Comparison of ENCODE assay signal across 1 cellular context in the genomic region with DNA sequence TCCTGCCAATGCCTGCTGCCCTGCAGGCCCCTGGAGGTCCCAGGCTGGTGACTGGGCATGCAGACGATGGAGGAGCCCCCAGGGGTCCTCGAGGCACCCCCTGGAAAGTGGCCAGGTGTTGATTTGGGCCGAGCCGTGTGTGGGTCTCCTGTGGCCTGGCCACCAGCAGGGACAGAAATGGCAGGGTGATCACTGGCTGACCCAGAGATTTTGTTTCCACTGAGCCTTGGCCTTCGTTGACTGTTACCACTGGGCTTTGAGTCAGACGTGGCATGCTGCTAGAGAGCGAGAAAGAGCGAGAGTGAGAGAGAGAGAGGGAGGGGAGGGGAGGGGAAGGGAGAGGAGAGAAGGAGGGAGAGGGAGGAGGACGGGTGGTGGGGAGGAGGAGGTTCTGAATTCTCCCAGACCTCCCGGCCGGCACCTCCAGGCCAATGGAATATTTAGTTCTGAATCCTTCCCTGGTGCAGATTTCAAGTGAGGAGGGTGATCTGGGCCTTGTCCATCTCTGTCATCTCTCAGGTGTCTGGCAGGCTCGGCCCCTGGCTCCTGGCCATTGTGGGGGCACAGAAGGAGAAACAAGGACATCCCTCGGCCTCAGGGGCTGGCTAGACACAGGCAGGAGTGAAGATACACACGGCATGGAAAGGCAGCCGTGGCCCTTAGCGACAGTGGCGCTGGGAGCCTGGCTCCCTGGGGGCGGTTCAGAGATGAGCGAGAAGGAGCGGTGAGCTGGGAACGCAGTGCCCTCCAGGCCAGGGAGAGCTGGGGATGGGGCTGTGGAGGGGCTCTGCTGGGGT.
TF ChIP-seq lines count a peak whose summit lies in the region.

No MANE protein-coding gene starts in this region.

TF ChIP-seq in H1, 55 proteins besides CTCF, POLR2A, EP300 and RAD21:
- TF ChIP-seq NANOG (IDR thresholded peaks at IDR 0.05; ENCODE audit: insufficient read depth, low read depth, low read length, poor library complexity, severe bottlenecking) (no peak), CHD1 (IDR thresholded peaks at IDR 0.05; ENCODE audit: low read depth, low read length) (no peak), MAFK (IDR thresholded peaks at IDR 0.05; ENCODE audit: low read depth, low read length) (no peak), GTF2F1 (IDR thresholded peaks at IDR 0.05; ENCODE audit: borderline replicate concordance, low read depth, low read length) (no peak), SP2 (IDR thresholded peaks at IDR 0.05; ENCODE audit: low read length) (no peak), RFX5 (IDR thresholded peaks at IDR 0.05; ENCODE audit: borderline replicate concordance, low read depth, low read length) (no peak), RXRA (IDR thresholded peaks at IDR 0.05; ENCODE audit: insufficient read depth, low read depth, low read length) (no peak), YY1 (IDR thresholded peaks at IDR 0.05; ENCODE audit: low read depth, low read length) (no peak), KDM5A (IDR thresholded peaks at IDR 0.05; ENCODE audit: low read length) (no peak), CBX8 (IDR thresholded peaks at IDR 0.05; ENCODE audit: borderline replicate concordance, low read depth, low read length) (no peak), CHD2 (IDR thresholded peaks at IDR 0.05; ENCODE audit: low read length) (no peak), SIN3A (conservative IDR thresholded peaks at IDR 0.05 in 1 of 2, IDR thresholded peaks at IDR 0.05 in 1 of 2; ENCODE audit: low read depth in 1 of 2, low read length in 2 of 2) (no peak)
- TF ChIP-seq, protein P1, sequence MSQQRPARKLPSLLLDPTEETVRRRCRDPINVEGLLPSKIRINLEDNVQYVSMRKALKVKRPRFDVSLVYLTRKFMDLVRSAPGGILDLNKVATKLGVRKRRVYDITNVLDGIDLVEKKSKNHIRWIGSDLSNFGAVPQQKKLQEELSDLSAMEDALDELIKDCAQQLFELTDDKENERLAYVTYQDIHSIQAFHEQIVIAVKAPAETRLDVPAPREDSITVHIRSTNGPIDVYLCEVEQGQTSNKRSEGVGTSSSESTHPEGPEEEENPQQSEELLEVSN (IDR thresholded peaks at IDR 0.05): no peak
- TF ChIP-seq, protein P2, sequence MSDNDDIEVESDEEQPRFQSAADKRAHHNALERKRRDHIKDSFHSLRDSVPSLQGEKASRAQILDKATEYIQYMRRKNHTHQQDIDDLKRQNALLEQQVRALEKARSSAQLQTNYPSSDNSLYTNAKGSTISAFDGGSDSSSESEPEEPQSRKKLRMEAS (IDR thresholded peaks at IDR 0.05): no peak
